In the genomic region with DNA sequence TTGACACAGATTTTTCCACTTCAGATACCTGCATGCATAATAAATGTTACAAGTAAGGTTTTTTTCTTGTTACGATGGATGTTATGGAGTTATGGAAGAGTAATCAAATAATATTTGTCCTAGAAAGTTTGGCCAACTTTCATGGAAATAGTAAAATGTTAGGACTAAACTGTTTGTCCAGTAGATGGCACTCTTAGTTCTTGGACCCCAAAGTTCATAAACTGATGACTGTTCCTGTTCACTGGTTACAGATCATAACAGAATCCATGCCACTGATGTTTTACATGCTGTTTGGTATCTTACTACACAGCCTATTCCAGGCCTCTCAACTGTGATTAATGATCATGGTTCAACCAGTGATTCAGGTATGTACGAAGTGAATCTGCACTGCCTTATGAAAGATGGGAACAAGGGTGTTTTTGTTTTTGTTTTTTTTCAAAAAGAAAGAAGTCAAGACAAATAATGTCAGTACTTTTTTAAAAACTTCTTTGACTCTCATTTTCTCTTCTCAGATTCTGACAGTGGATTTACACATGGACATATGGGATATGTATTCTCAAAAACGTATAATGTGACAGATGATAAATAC, we compare ENCODE assay signal across 8 cellular contexts. TPM values are rescaled to one million over a fixed set of nuclear protein-coding genes. Genes with fewer than 3 reads are reported as not detected.
A peak's percentile ranks its signal among the peaks of the same experiment; 100 is the strongest.
DNase-seq lines count a peak whose midpoint lies in the region; ATAC-seq and TF ChIP-seq lines count a peak whose summit lies in the region.

No MANE protein-coding gene starts in this region.

- no peaks in the 10 kb centered on the region for H3K36me3 ChIP-seq in Panc1 (ENCODE audit: control insufficient read depth, insufficient read depth, low read length)

- ATAC-seq in Panc1: no peak
- no peak for ATAC-seq in HG02981 (IDR thresholded peaks at IDR 0.05; ENCODE audit: unreplicated experiment)
- ATAC-seq in GM18511 (IDR thresholded peaks at IDR 0.05; ENCODE audit: unreplicated experiment): no peak
- no peak for ATAC-seq in GM21360 (IDR thresholded peaks at IDR 0.05; ENCODE audit: unreplicated experiment)

- DNase-seq in DMS53 (lab: John Stamatoyannopoulos, UW) (peak; percentile 88), HS-27A (ENCODE audit: low read depth) (peak; percentile 30), Panc1 (ENCODE audit: low read depth, low spot score) (no peak), fibroblast of the aortic adventitia (ENCODE audit: low read depth) (peak; percentile 74), pulmonary artery endothelial cell (ENCODE audit: low read depth, low spot score) (peak; percentile 27)

- H3K4me3 ChIP-seq in Panc1 (ENCODE audit: low read depth in 2 of 2, low read length in 2 of 2) (no peak overlapping the region), fibroblast of the aortic adventitia (ENCODE audit: low read depth, low read length) (no peak overlapping the region)

- no peaks in the 10 kb centered on the region for H3K4me1 ChIP-seq in Panc1 (ENCODE audit: control insufficient read depth, insufficient read depth, low read length)

- in situ Hi-C loops in Panc1 (cut with HindIII; ENCODE audit: low pct_unique_long_range_greater_than_20kb, low sequenced_read_pairs): no loop called here

- POLR2A ChIA-PET in Panc1 (lab: Charles Lee): no interaction called here

- H3K27me3 ChIP-seq in Panc1 (ENCODE audit: control insufficient read depth, insufficient read depth, low read length): no peaks in the 10 kb centered on the region

- TF ChIP-seq CTCF in Panc1 (IDR thresholded peaks at IDR 0.05) (peak; percentile 48; the same call in 1 of the 2 replicates), fibroblast of the aortic adventitia (IDR thresholded peaks at IDR 0.05; ENCODE audit: insufficient read depth, low read length) (peak; percentile 61)

- BruUV-seq in Panc1 (replicated peaks; lab: Mats Ljungman, UMichigan): no TSS peak

- H3K9me3 ChIP-seq in Panc1 (ENCODE audit: control insufficient read depth, insufficient read depth, low read depth, low read length): no peaks in the 10 kb centered on the region

- intact Hi-C loops in Panc1 (cut with micrococcal nuclease; ENCODE audit: unreplicated experiment): loop anchor here (1.0 kb wide), 1 partner anchor 152 kb away; no protein-coding TSS in a partner anchor

- CTCF ChIA-PET in Panc1 (lab: Charles Lee): interaction anchor here (0.7 kb wide), 1 partner anchor 1773 kb away, joined by 3 read pairs; no protein-coding TSS in a partner anchor

- H3K27ac ChIP-seq in Panc1 (ENCODE audit: low read length): no peak overlapping the region

RNA-seq across cellular contexts. Expression of a gene that starts 48.8 kb away (rescaled TPM):
- total RNA-seq in Panc1 (2021; ENCODE audit: unreplicated experiment): not detected
- polyA plus RNA-seq in Panc1 (2012; ENCODE audit: insufficient read length): not detected
- 0.09 and 0.25 TPM in 2 replicates for total RNA-seq in fibroblast of the aortic adventitia (ENCODE audit: low replicate concordance)
- 0.39 and 0.53 TPM in 2 replicates for total RNA-seq in pulmonary artery endothelial cell
